Comparison of ENCODE assay signal across 8 cellular contexts in genomic region chr7:139618482-139619366, GRCh38.
DNase-seq lines count a peak whose midpoint lies in the region; TF ChIP-seq lines count a peak whose summit lies in the region.

No MANE protein-coding gene starts in this region.

- TF ChIP-seq CTCF in fibroblast of pulmonary artery (IDR thresholded peaks at IDR 0.05; ENCODE audit: low read length, missing control alignments) (peak; percentile 50), progenitor cell of endocrine pancreas (IDR thresholded peaks at IDR 0.05; ENCODE audit: unreplicated experiment) (peak; percentile 54)

- peak overlapping the region; percentile 62 for H3K27ac Mint-ChIP-seq in progenitor cell of endocrine pancreas

- no peaks in the 10 kb centered on the region for H3K9me3 Mint-ChIP-seq in progenitor cell of endocrine pancreas (ENCODE audit: low read depth)

- H3K4me3 Mint-ChIP-seq in progenitor cell of endocrine pancreas (ENCODE audit: low read depth): no peak overlapping the region

- H3K27me3 ChIP-seq in MG63: no peaks in the 10 kb centered on the region

- H3K36me3 ChIP-seq in MG63: peaks cover 11% of the 10 kb centered on the region

- no peaks in the 10 kb centered on the region for H3K27me3 Mint-ChIP-seq in progenitor cell of endocrine pancreas

- DNase-seq in DMS 273 (lab: John Stamatoyannopoulos, UW; ENCODE audit: unreplicated experiment) (peak; percentile 76), DMS 273 treated with DMSO at 0.1 percent for 48 hours (lab: John Stamatoyannopoulos, UW) (no peak), MG63 (peak; percentile 33), fibroblast of pulmonary artery (ENCODE audit: low read depth) (peak; percentile 60), progenitor cell of endocrine pancreas (ENCODE audit: low spot score, unreplicated experiment) (peak; percentile 22), mucosa of gallbladder (ENCODE audit: low spot score) (no peak), cerebellar nuclear complex (lab: John Stamatoyannopoulos, UW) (no peak)
- DNase-seq in activated CD4-positive, alpha-beta T cell treated with anti-CD3 and anti-CD28 coated beads, Interleukin-2, amount 50 U/mL, for 48 hours: peak; percentile 62 to 66

- no peaks in the 10 kb centered on the region for H3K4me1 Mint-ChIP-seq in progenitor cell of endocrine pancreas (ENCODE audit: low read depth)

- peaks cover 27% of the 10 kb centered on the region for H3K36me3 Mint-ChIP-seq in progenitor cell of endocrine pancreas (ENCODE audit: insufficient read depth)

- H3K9me3 ChIP-seq in MG63: no peaks in the 10 kb centered on the region

- no peak overlapping the region for H3K4me3 ChIP-seq in MG63
- no peak overlapping the region for H3K4me3 ChIP-seq in fibroblast of pulmonary artery (replicated peaks; ENCODE audit: low read depth, low read length)

Comparison
In these comparisons a context has a peak if more than half of its experiments do, and no peak if none do; other contexts are left out.
1. DNase-seq: peak in DMS 273 (single experiment), MG63 (single experiment), activated CD4-positive, alpha-beta T cell treated with anti-CD3 and anti-CD28 coated beads, Interleukin-2, amount 50 U/mL, for 48 hours (2 of 2), fibroblast of pulmonary artery (single experiment) and progenitor cell of endocrine pancreas (single experiment); none in DMS 273 treated with DMSO at 0.1 percent for 48 hours (single experiment), mucosa of gallbladder (single experiment) and cerebellar nuclear complex (0 of 2).